Comparison of ENCODE assay signal across 28 cellular contexts in the genomic region with DNA sequence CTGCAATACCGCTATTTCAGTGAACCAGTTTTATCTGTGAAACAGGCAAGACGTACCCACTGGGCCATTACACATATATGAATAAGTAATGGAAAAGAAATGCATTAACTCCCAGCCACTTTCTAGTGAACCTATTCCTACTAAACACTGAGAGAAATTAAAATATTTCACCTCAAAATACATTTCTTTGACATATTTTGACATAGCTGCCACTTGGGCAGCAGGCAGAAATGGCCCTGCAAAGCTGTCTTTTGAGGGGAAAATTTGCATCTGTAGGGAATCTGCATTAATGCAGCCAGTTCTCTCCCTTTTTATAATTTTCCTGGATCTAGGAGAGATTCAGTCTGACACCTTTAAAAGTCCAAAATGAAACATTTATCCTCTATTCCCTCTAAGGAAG.
"Had no signal": no experiment of that assay in that cellular context is flagged by ENCODE, and none has a peak within 500 bp of the region (broad histone marks: within the 10 kb centered on the region; RNA-seq: fewer than 3 reads in every experiment).

No MANE protein-coding gene starts in this region.

- H3K4me3 ChIP-seq: stomach, suprapubic skin, testis, thoracic aorta, thyroid gland, tibial artery, tibial nerve, transverse colon, upper lobe of left lung, upper lobe of right lung, uterus, vagina had no signal

- H3K36me3 ChIP-seq: stomach, suprapubic skin, thoracic aorta, thyroid gland, tibial artery, tibial nerve, transverse colon, upper lobe of left lung, upper lobe of right lung, uterus, vagina had no signal

- DNase-seq: stimulated activated CD4-positive, alpha-beta T cell treated with anti-CD3 and anti-CD28 coated beads, Interleukin-2, amount 100 ng/mL, for 48 hours; stimulated activated CD4-positive, alpha-beta T cell treated with anti-CD3 and anti-CD28 coated beads, Interleukin-4, amount 100 ng/mL, for 1 hour; stimulated activated CD4-positive, alpha-beta T cell treated with anti-CD3 and anti-CD28 coated beads, Interleukin-4, amount 100 ng/mL, for 24 hours; stimulated activated CD4-positive, alpha-beta T cell treated with anti-CD3 and anti-CD28 coated beads, Interleukin-4, amount 100 ng/mL, for 4 hours; stimulated activated CD8-positive, alpha-beta memory T cell treated with anti-CD3 and anti-CD28 coated beads, Interleukin-4, amount 100 ng/mL, for 48 hours; stimulated activated naive B cell treated with anti-CD40 and anti-IgM and Interleukin-4, amounts not matched to agents 10 μg/mL and 1 μg/mL and 100 μg/mL, for 72 hours; stimulated activated naive CD4-positive, alpha-beta T cell; stimulated activated naive CD4-positive, alpha-beta T cell treated with Interleukin-2 at 50 U/mL for 16 hours; stimulated activated naive CD8-positive, alpha-beta T cell treated with anti-CD3 and anti-CD28 coated beads, Interleukin-15, amount 100 ng/mL, for 72 hours; stimulated activated naive CD8-positive, alpha-beta T cell treated with anti-CD3 and anti-CD28 coated beads, Interleukin-15, Interleukin-2, amounts not matched to agents 100 U/mL and 50 U/mL, for 24 hours; stomach; substantia nigra; testis; thyroid gland; tibial artery; transverse colon; upper lobe of left lung; upper lobe of right lung; uterus had no signal

- H3K4me1 ChIP-seq: stomach, suprapubic skin, testis, thyroid gland, tibial artery, tibial nerve, transverse colon, upper lobe of left lung, upper lobe of right lung, uterus, vagina had no signal

- H3K9me3 ChIP-seq: testis, thoracic aorta, thyroid gland, transverse colon, upper lobe of right lung, uterus, vagina had no signal

- H3K27ac Mint-ChIP-seq: stimulated activated effector memory CD8-positive, alpha-beta T cell treated with anti-CD3 and anti-CD28 coated beads, Interleukin-12 subunit alpha, Interleukin-12 subunit beta, amount 100 ng/mL, for 72 hours; stimulated activated memory B cell treated with anti-CD40 and anti-IgM and Interleukin-4, amounts not matched to agents 10 μg/mL and 1 μg/mL and 100 μg/mL, for 72 hours; stimulated activated naive B cell treated with anti-CD40 and anti-IgM and Interleukin-4, amounts not matched to agents 10 μg/mL and 1 μg/mL and 100 μg/mL, for 72 hours; stimulated activated naive CD8-positive, alpha-beta T cell treated with anti-CD3 and anti-CD28 coated beads, Interleukin-15, amount 100 ng/mL, for 72 hours; stimulated activated naive CD8-positive, alpha-beta T cell treated with anti-CD3 and anti-CD28 coated beads, Interleukin-15, Interleukin-2, amounts not matched to agents 100 ng/mL and 50 ng/mL, for 24 hours; type B pancreatic cell had no signal

- H3K27ac ChIP-seq: stomach, suprapubic skin, testis, thoracic aorta, thyroid gland, tibial artery, tibial nerve, transverse colon, upper lobe of left lung, upper lobe of right lung, uterus, vagina had no signal

- H3K27me3 Mint-ChIP-seq: stimulated activated memory B cell treated with anti-CD40 and anti-IgM and Interleukin-4, amounts not matched to agents 10 μg/mL and 1 μg/mL and 100 μg/mL, for 72 hours; stimulated activated naive B cell treated with anti-CD40 and anti-IgM and Interleukin-4, amounts not matched to agents 10 μg/mL and 1 μg/mL and 100 μg/mL, for 72 hours; stimulated activated naive CD8-positive, alpha-beta T cell treated with anti-CD3 and anti-CD28 coated beads, Interleukin-15, amount 100 ng/mL, for 72 hours; stimulated activated naive CD8-positive, alpha-beta T cell treated with anti-CD3 and anti-CD28 coated beads, Interleukin-15, Interleukin-2, amounts not matched to agents 100 ng/mL and 50 ng/mL, for 24 hours; type B pancreatic cell had no signal

- ATAC-seq: stimulated activated effector memory CD8-positive, alpha-beta T cell treated with anti-CD3 and anti-CD28 coated beads, Interleukin-12 subunit alpha, Interleukin-12 subunit beta, amount 100 ng/mL, for 72 hours; stimulated activated memory B cell treated with anti-CD40 and anti-IgM and Interleukin-4, amounts not matched to agents 10 μg/mL and 1 μg/mL and 100 μg/mL, for 72 hours; stimulated activated naive B cell treated with anti-CD40 and anti-IgM and Interleukin-4, amounts not matched to agents 10 μg/mL and 1 μg/mL and 100 μg/mL, for 72 hours; stimulated activated naive CD8-positive, alpha-beta T cell treated with anti-CD3 and anti-CD28 coated beads, Interleukin-15, amount 100 ng/mL, for 72 hours; stimulated activated naive CD8-positive, alpha-beta T cell treated with anti-CD3 and anti-CD28 coated beads, Interleukin-15, Interleukin-2, amounts not matched to agents 100 U/mL and 50 U/mL, for 24 hours; upper lobe of right lung had no signal

- H3K27me3 ChIP-seq: stomach, suprapubic skin, testis, thyroid gland, tibial artery, tibial nerve, transverse colon, upper lobe of left lung, upper lobe of right lung, uterus, vagina had no signal

- H3K4me3 Mint-ChIP-seq: stimulated activated effector memory CD8-positive, alpha-beta T cell treated with anti-CD3 and anti-CD28 coated beads, Interleukin-12 subunit alpha, Interleukin-12 subunit beta, amount 100 ng/mL, for 72 hours; stimulated activated memory B cell treated with anti-CD40 and anti-IgM and Interleukin-4, amounts not matched to agents 10 μg/mL and 1 μg/mL and 100 μg/mL, for 72 hours; stimulated activated naive B cell treated with anti-CD40 and anti-IgM and Interleukin-4, amounts not matched to agents 10 μg/mL and 1 μg/mL and 100 μg/mL, for 72 hours; stimulated activated naive CD8-positive, alpha-beta T cell treated with anti-CD3 and anti-CD28 coated beads, Interleukin-15, amount 100 ng/mL, for 72 hours; stimulated activated naive CD8-positive, alpha-beta T cell treated with anti-CD3 and anti-CD28 coated beads, Interleukin-15, Interleukin-2, amounts not matched to agents 100 ng/mL and 50 ng/mL, for 24 hours; type B pancreatic cell had no signal

- FAIRE-seq: urothelium cell line had no signal

- H3K36me3 Mint-ChIP-seq: stimulated activated effector memory CD8-positive, alpha-beta T cell treated with anti-CD3 and anti-CD28 coated beads, Interleukin-12 subunit alpha, Interleukin-12 subunit beta, amount 100 ng/mL, for 72 hours; stimulated activated memory B cell treated with anti-CD40 and anti-IgM and Interleukin-4, amounts not matched to agents 10 μg/mL and 1 μg/mL and 100 μg/mL, for 72 hours; stimulated activated naive B cell treated with anti-CD40 and anti-IgM and Interleukin-4, amounts not matched to agents 10 μg/mL and 1 μg/mL and 100 μg/mL, for 72 hours; type B pancreatic cell had no signal

- H3K9me3 Mint-ChIP-seq: type B pancreatic cell had no signal

- H3K4me1 Mint-ChIP-seq: stimulated activated effector memory CD8-positive, alpha-beta T cell treated with anti-CD3 and anti-CD28 coated beads, Interleukin-12 subunit alpha, Interleukin-12 subunit beta, amount 100 ng/mL, for 72 hours; stimulated activated memory B cell treated with anti-CD40 and anti-IgM and Interleukin-4, amounts not matched to agents 10 μg/mL and 1 μg/mL and 100 μg/mL, for 72 hours; stimulated activated naive B cell treated with anti-CD40 and anti-IgM and Interleukin-4, amounts not matched to agents 10 μg/mL and 1 μg/mL and 100 μg/mL, for 72 hours; stimulated activated naive CD8-positive, alpha-beta T cell treated with anti-CD3 and anti-CD28 coated beads, Interleukin-15, amount 100 ng/mL, for 72 hours had no signal
